8 cellular contexts compared by ENCODE assay signal in the genomic region with DNA sequence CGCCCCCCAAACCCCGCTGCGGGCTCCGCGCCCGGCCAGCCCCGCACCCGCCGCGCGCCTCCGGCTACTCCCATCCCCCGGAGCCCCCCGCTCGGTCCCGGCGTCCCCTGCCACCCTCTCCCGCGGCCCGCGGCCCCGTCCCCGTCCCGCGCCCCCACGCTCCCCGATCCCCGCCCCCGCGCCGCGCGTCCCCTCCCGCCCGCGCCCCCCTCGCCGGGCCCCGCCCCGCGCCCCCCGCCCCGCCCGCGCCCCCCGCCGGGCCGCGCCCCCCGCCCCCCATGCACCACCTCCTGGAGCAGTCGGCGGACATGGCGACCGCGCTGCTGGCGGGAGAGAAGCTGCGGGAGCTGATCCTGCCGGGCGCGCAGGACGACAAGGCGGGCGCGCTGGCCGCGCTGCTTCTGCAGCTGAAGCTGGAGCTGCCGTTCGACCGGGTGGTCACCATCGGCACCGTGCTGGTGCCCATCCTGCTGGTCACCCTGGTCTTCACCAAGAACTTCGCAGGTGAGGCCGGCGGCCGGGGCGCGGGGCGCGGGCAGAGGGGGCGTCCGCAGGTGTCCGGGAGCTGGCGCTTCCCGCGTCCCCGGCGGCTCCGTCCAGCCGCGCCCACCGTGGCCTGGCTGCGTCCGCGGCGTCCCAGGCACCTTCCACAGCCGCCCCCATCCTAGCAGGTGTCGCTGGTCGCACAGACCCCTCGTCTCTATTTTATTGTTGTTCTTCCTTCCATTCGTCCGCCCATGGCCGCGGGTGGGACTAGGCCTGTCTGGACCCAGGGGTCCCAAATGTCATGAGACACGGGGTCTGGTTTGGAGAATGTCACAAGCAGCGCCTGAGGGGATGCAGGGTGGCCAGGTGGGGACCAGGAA.
DNase-seq lines count a peak whose midpoint lies in the region; ATAC-seq and TF ChIP-seq lines count a peak whose summit lies in the region.

A gene with protein sequence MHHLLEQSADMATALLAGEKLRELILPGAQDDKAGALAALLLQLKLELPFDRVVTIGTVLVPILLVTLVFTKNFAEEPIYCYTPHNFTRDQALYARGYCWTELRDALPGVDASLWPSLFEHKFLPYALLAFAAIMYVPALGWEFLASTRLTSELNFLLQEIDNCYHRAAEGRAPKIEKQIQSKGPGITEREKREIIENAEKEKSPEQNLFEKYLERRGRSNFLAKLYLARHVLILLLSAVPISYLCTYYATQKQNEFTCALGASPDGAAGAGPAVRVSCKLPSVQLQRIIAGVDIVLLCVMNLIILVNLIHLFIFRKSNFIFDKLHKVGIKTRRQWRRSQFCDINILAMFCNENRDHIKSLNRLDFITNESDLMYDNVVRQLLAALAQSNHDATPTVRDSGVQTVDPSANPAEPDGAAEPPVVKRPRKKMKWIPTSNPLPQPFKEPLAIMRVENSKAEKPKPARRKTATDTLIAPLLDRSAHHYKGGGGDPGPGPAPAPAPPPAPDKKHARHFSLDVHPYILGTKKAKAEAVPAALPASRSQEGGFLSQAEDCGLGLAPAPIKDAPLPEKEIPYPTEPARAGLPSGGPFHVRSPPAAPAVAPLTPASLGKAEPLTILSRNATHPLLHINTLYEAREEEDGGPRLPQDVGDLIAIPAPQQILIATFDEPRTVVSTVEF (plus strand): TSS at position 279 of the 866 bp plus-strand sequence. CDS start 0 bp downstream, at position 279.

- no peak for ATAC-seq in central memory CD8-positive, alpha-beta T cell (replicated peaks; ENCODE audit: extremely low read depth, poor library complexity, severe bottlenecking)
- no peak for ATAC-seq in GM21717 (IDR thresholded peaks at IDR 0.05; ENCODE audit: unreplicated experiment)

- peaks cover 6% of the 10 kb centered on the region for H3K27me3 ChIP-seq in HL-60 (ENCODE audit: insufficient read depth, poor library complexity, severe bottlenecking)

- peak within 1 kb of the TSS; percentile 32 for H3K4me3 ChIP-seq in AG09309 (ENCODE audit: control insufficient read depth, low read depth, low read length)
- peak within 1 kb of the TSS; percentile 41 for H3K4me3 ChIP-seq in HL-60 (replicated peaks; ENCODE audit: insufficient read depth, low read length)

- no peak within 1 kb of the TSS for H3K27ac Mint-ChIP-seq in central memory CD8-positive, alpha-beta T cell (ENCODE audit: low read depth)
- no peak within 1 kb of the TSS for H3K27ac Mint-ChIP-seq in nephron

- H3K27me3 Mint-ChIP-seq in central memory CD8-positive, alpha-beta T cell = peaks cover 57% of the 10 kb centered on the region
- H3K27me3 Mint-ChIP-seq in nephron (ENCODE audit: low read depth) = peaks cover 61% of the 10 kb centered on the region

- peak within 1 kb of the TSS; percentile 73 for H3K4me3 Mint-ChIP-seq in central memory CD8-positive, alpha-beta T cell
- peak within 1 kb of the TSS; percentile 83 to 87 (median 87) for H3K4me3 Mint-ChIP-seq in nephron

- no peak within 1 kb of the TSS for H3K27ac ChIP-seq in HL-60 (replicated peaks)

- no peaks in the 10 kb centered on the region for H3K9me3 Mint-ChIP-seq in central memory CD8-positive, alpha-beta T cell
- H3K9me3 Mint-ChIP-seq in nephron = no peaks in the 10 kb centered on the region

- DNase-seq in AG09309 (ENCODE audit: low read depth) (no peak), HL-60 (ENCODE audit: low read depth in 1 of 2, low spot score in 1 of 2) (no peak), DMS153 treated with DMSO at 0.1 percent for 48 hours (lab: John Stamatoyannopoulos, UW; ENCODE audit: unreplicated experiment) (no peak), GM19238 (ENCODE audit: insufficient read length, low spot score) (no peak), COLO829 (ENCODE audit: low spot score) (no peak)
- DNase-seq in central memory CD8-positive, alpha-beta T cell (ENCODE audit: low spot score in 2 of 2) = no peak

- H3K36me3 Mint-ChIP-seq in central memory CD8-positive, alpha-beta T cell (ENCODE audit: insufficient read depth) = peaks cover 4% of the 10 kb centered on the region
- no peaks in the 10 kb centered on the region for H3K36me3 Mint-ChIP-seq in nephron (ENCODE audit: low read depth)

- TF ChIP-seq CTCF in AG09309 (IDR thresholded peaks at IDR 0.05; ENCODE audit: control insufficient read depth, insufficient read depth, low read depth, low read length, missing control alignments) (no peak), HL-60 (IDR thresholded peaks at IDR 0.05; ENCODE audit: insufficient read depth, low read length) (no peak), nephron (IDR thresholded peaks at IDR 0.05; ENCODE audit: unreplicated experiment in 3 of 3) (no peak)

- peaks cover 7% of the 10 kb centered on the region for H3K4me1 Mint-ChIP-seq in central memory CD8-positive, alpha-beta T cell
- H3K4me1 Mint-ChIP-seq in nephron = no peaks in the 10 kb centered on the region
